In genomic region chrX:17859609-17860178, GRCh38 we compare ENCODE assay signal across 8 cellular contexts. TPM values are rescaled to one million over a fixed set of nuclear protein-coding genes. Genes with fewer than 3 reads are reported as not detected.
DNase-seq lines count a peak whose midpoint lies in the region; ATAC-seq and TF ChIP-seq lines count a peak whose summit lies in the region.

No MANE protein-coding gene starts in this region.

- peaks cover 16 to 22% of the 10 kb centered on the region in 2 experiments for H3K4me1 Mint-ChIP-seq in H9

- H3K23me2 ChIP-seq in H9 (ENCODE audit: insufficient read length, low read depth, low read length, poor library complexity, severe bottlenecking): peaks cover 6% of the 10 kb centered on the region

- H3K27ac Mint-ChIP-seq in H9: no peak overlapping the region; a peak in 1 of 7 replicates

- H2BK12ac ChIP-seq in H9 (ENCODE audit: insufficient read length, low read depth, low read length): no peak overlapping the region

- no peak overlapping the region for H4K91ac ChIP-seq in H9 (ENCODE audit: insufficient read length, low read depth, low read length)

- no peaks in the 10 kb centered on the region for H3K79me1 ChIP-seq in H9 (ENCODE audit: insufficient read depth, low read depth, low read length, poor library complexity, severe bottlenecking)

- no peak overlapping the region for H3K9ac ChIP-seq in H9 (ENCODE audit: extremely low read depth, insufficient read length, low read length)

- no CpG with 5 or more reads among the region's 23 CpGs for WGBS in H9 (ENCODE audit: extremely low coverage, insufficient read length, low lambda C conversion rate)

- no peak overlapping the region for H2BK20ac ChIP-seq in H9 (ENCODE audit: low read depth, low read length, poor library complexity, severe bottlenecking)

- H3K4me1 ChIP-seq in H9 (ENCODE audit: insufficient read depth, low read length) (peaks cover 2% of the 10 kb centered on the region; the same call in 1 of the 2 replicates), left ventricle myocardium inferior (peaks cover 14% of the 10 kb centered on the region)

- peak overlapping the region; percentile 87 for H3K4me2 ChIP-seq in H9 (ENCODE audit: insufficient read depth, insufficient read length, low read length)

- H3K27ac ChIP-seq in H9 (ENCODE audit: insufficient read length, low read depth, low read length) (no peak overlapping the region), left ventricle myocardium inferior (replicated peaks) (peak overlapping the region; percentile 82)

- no peak overlapping the region for H2BK15ac ChIP-seq in H9 (ENCODE audit: low read depth, low read length)

- peaks cover 91% of the 10 kb centered on the region for H3K27me3 Mint-ChIP-seq in H9 (ENCODE audit: low read depth)

- no peaks in the 10 kb centered on the region for H3K36me3 ChIP-seq in left ventricle myocardium inferior

- peaks cover 0 to 7% (median 0%) of the 10 kb centered on the region in 3 experiments; a peak in 2 of 7 replicates for H3K36me3 Mint-ChIP-seq in H9 (ENCODE audit: insufficient read depth in 1 of 3, low read depth in 3 of 3)

- H3K23ac ChIP-seq in H9 (ENCODE audit: insufficient read length, low read depth, low read length): no peak overlapping the region

- H3K4ac ChIP-seq in H9 (ENCODE audit: low read depth, low read length): no peak overlapping the region

- peak overlapping the region; percentile 59 to 89 for H3K4me3 Mint-ChIP-seq in H9

- intact Hi-C loops in left ventricle myocardium inferior (cut with micrococcal nuclease): no loop called here
- intact Hi-C loops in sciatic nerve (cut with DNase I): no loop called here

- H2BK120ac ChIP-seq in H9 (ENCODE audit: low read depth, low read length, poor library complexity, severe bottlenecking): no peak overlapping the region

- H3K14ac ChIP-seq in H9 (ENCODE audit: insufficient read depth, low read length): no peak overlapping the region

- ATAC-seq in sciatic nerve: peak; percentile 27
- ATAC-seq in HG02759 (IDR thresholded peaks at IDR 0.05; ENCODE audit: unreplicated experiment): no peak
- ATAC-seq in HG02870 (IDR thresholded peaks at IDR 0.05; ENCODE audit: unreplicated experiment): no peak

- peaks cover 57 to 65% of the 10 kb centered on the region in 2 experiments for H3K9me3 Mint-ChIP-seq in H9

- no peak overlapping the region for H3K18ac ChIP-seq in H9 (ENCODE audit: insufficient read length, low read depth, low read length)

- no peak overlapping the region for H4K8ac ChIP-seq in H9 (replicated peaks; ENCODE audit: insufficient read length, low read depth, low read length)

- DNase-seq in H9: no peak
- DNase-seq in SW480 (ENCODE audit: low spot score): peak; percentile 33
- DNase-seq in left ventricle myocardium inferior: no peak
- no peak for DNase-seq in sciatic nerve (ENCODE audit: low spot score)
- no peak for DNase-seq in AML-193 (lab: John Stamatoyannopoulos, UW)
- DNase-seq in middle frontal gyrus (ENCODE audit: extremely low spot score, low spot score): no peak

- peaks cover 29% of the 10 kb centered on the region; the same call in 1 of the 2 replicates for H3K27me3 ChIP-seq in H9 (ENCODE audit: insufficient read depth, low read length)
- H3K27me3 ChIP-seq in left ventricle myocardium inferior (ENCODE audit: low read depth): no peaks in the 10 kb centered on the region

- no peaks in the 10 kb centered on the region for H3K79me2 ChIP-seq in H9 (ENCODE audit: insufficient read depth, low read length)

- no peak overlapping the region for H2AK5ac ChIP-seq in H9 (ENCODE audit: insufficient read length, low read length)

- H3T11ph ChIP-seq in H9 (ENCODE audit: low read length): no peak overlapping the region

- H4K20me1 ChIP-seq in H9 (ENCODE audit: control insufficient read depth, insufficient read depth, insufficient read length): no peaks in the 10 kb centered on the region

- H3K4me3 ChIP-seq in left ventricle myocardium inferior: peak overlapping the region; percentile 77

- no peak overlapping the region for H4K5ac ChIP-seq in H9 (ENCODE audit: insufficient read length, low read depth, low read length)

- H2AFZ ChIP-seq in H9 (ENCODE audit: low read length): no peak overlapping the region

- TF ChIP-seq CTCF in H9 (conservative IDR thresholded peaks at IDR 0.05) (no peak), left ventricle myocardium inferior (IDR thresholded peaks at IDR 0.05; ENCODE audit: borderline replicate concordance) (no peak)

- H3K9me3 ChIP-seq in H9 (ENCODE audit: control insufficient read depth, low read depth, low read length) (no peaks in the 10 kb centered on the region), left ventricle myocardium inferior (replicated peaks) (no peaks in the 10 kb centered on the region)

- no peak overlapping the region for H2BK5ac ChIP-seq in H9 (ENCODE audit: insufficient read length, low read length)

- H3K56ac ChIP-seq in H9 (ENCODE audit: insufficient read length, low read depth, low read length): no peak overlapping the region

RNA-seq across cellular contexts. Expression of gene RAI2, which starts 1.4 kb away (rescaled TPM):
- total RNA-seq in H9 (2021) (0.61 and 0.72 TPM in 2 replicates), left ventricle myocardium inferior (23.6 TPM), sciatic nerve (25.7 TPM)

Comparison
In these comparisons a context has a peak if more than half of its experiments do, and no peak if none do; other contexts are left out.
1. RNA of gene RAI2, which starts 1.4 kb away (total RNA-seq): 25.7 TPM in sciatic nerve (single experiment) and 23.6 TPM in left ventricle myocardium inferior (single experiment); 0.61 to 0.72 TPM in H9; every median in the first group is over 10 times any median in the second.